8 cellular contexts compared by ENCODE assay signal in genomic region chrX:124217289-124218251, GRCh38.
DNase-seq lines count a peak whose midpoint lies in the region; ATAC-seq and TF ChIP-seq lines count a peak whose summit lies in the region.

No MANE protein-coding gene starts in this region.

- no peaks in the 10 kb centered on the region for H3K79me2 ChIP-seq in Karpas-422 (ENCODE audit: low read length)

- intact Hi-C loops in Right ventricle myocardium inferior (cut with DNase I), result loop anchor here (10.0 kb wide), 1 partner anchor 123 kb away; no protein-coding TSS in a partner anchor

- H3K36me3 Mint-ChIP-seq in stimulated activated naive B cell treated with anti-CD40 and anti-IgM and Interleukin-4, amounts not matched to agents 10 μg/mL and 1 μg/mL and 100 μg/mL, for 72 hours, result no peaks in the 10 kb centered on the region

- no peaks in the 10 kb centered on the region for H3K27me3 Mint-ChIP-seq in stimulated activated naive B cell treated with anti-CD40 and anti-IgM and Interleukin-4, amounts not matched to agents 10 μg/mL and 1 μg/mL and 100 μg/mL, for 72 hours

- H3K9me3 Mint-ChIP-seq in stimulated activated naive B cell treated with anti-CD40 and anti-IgM and Interleukin-4, amounts not matched to agents 10 μg/mL and 1 μg/mL and 100 μg/mL, for 72 hours, result peaks cover 0 to 4% of the 10 kb centered on the region in 2 donors

- no peaks in the 10 kb centered on the region for H4K20me1 ChIP-seq in Karpas-422 (ENCODE audit: insufficient read depth, low read depth, low read length)

- H3K36me3 ChIP-seq in right atrium auricular region (no peaks in the 10 kb centered on the region), Karpas-422 (ENCODE audit: insufficient read depth, low read length) (no peaks in the 10 kb centered on the region)

- H2AFZ ChIP-seq in Karpas-422 (ENCODE audit: low read length), result no peak overlapping the region

- no peaks in the 10 kb centered on the region for H3K9me3 ChIP-seq in right atrium auricular region
- no peaks in the 10 kb centered on the region for H3K9me3 ChIP-seq in Karpas-422 (ENCODE audit: low read length)

- peaks cover 31 to 57% of the 10 kb centered on the region in 2 donors for H3K4me1 Mint-ChIP-seq in stimulated activated naive B cell treated with anti-CD40 and anti-IgM and Interleukin-4, amounts not matched to agents 10 μg/mL and 1 μg/mL and 100 μg/mL, for 72 hours

- H3K4me3 Mint-ChIP-seq in stimulated activated naive B cell treated with anti-CD40 and anti-IgM and Interleukin-4, amounts not matched to agents 10 μg/mL and 1 μg/mL and 100 μg/mL, for 72 hours, result peak overlapping the region; percentile 11 to 73

- H3K27me3 ChIP-seq in right atrium auricular region (no peaks in the 10 kb centered on the region), Karpas-422 (ENCODE audit: low read length) (no peaks in the 10 kb centered on the region)

- H3K4me3 ChIP-seq in right atrium auricular region (no peak overlapping the region), Karpas-422 (ENCODE audit: low read length) (no peak overlapping the region)

- no peaks in the 10 kb centered on the region; the same call in 1 of the 2 replicates for H3K9me2 ChIP-seq in Karpas-422 (replicated peaks; ENCODE audit: insufficient read depth, low read length)

- H3K27ac ChIP-seq in right atrium auricular region, result peak overlapping the region in 1 of 2 donors; percentile 5
- no peak overlapping the region for H3K27ac ChIP-seq in Karpas-422 (ENCODE audit: low read length)

- no peak overlapping the region for H3K9ac ChIP-seq in Karpas-422 (ENCODE audit: low read length)

- H3K27ac Mint-ChIP-seq in stimulated activated naive B cell treated with anti-CD40 and anti-IgM and Interleukin-4, amounts not matched to agents 10 μg/mL and 1 μg/mL and 100 μg/mL, for 72 hours, result peak overlapping the region; percentile 72

- TF ChIP-seq CTCF in right atrium auricular region (IDR thresholded peaks at IDR 0.05), result no peak

- no peak overlapping the region for H3K4me2 ChIP-seq in Karpas-422 (ENCODE audit: low read depth, low read length, poor library complexity, severe bottlenecking)

- H3K4me1 ChIP-seq in right atrium auricular region, result no peaks in the 10 kb centered on the region
- H3K4me1 ChIP-seq in Karpas-422 (ENCODE audit: low read length), result peaks cover 3% of the 10 kb centered on the region

- DNase-seq in Right ventricle myocardium inferior (ENCODE audit: missing footprints), result peak; percentile 55
- no peak for DNase-seq in right atrium auricular region (ENCODE audit: low spot score)
- DNase-seq in OCI-M1 (lab: John Stamatoyannopoulos, UW), result peak; percentile 72
- peak; percentile 18 to 34 for DNase-seq in activated T-helper 1 cell treated with anti-CD3 and anti-CD28 coated beads, Interleukin-2, amount 50 U/mL, for 16 hours (ENCODE audit: low read depth in 1 of 2, low spot score in 1 of 2)
- DNase-seq in iPS-NIHi11 (ENCODE audit: low spot score), result peak; percentile 17
- DNase-seq in stimulated activated naive B cell treated with anti-CD40 and anti-IgM and Interleukin-4, amounts not matched to agents 10 μg/mL and 1 μg/mL and 100 μg/mL, for 72 hours, result peak; percentile 1
- no peak for DNase-seq in Karpas-422

- no peak for ATAC-seq in Right ventricle myocardium inferior
- peak; percentile 60 for ATAC-seq in HG03025 (IDR thresholded peaks at IDR 0.05; ENCODE audit: low FRiP score, unreplicated experiment)
- ATAC-seq in stimulated activated naive B cell treated with anti-CD40 and anti-IgM and Interleukin-4, amounts not matched to agents 10 μg/mL and 1 μg/mL and 100 μg/mL, for 72 hours (replicated peaks), result peak; percentile 60 to 77

Comparison
In these comparisons a context has a peak if more than half of its experiments do, and no peak if none do; other contexts are left out.
1. DNase-seq: peak in Right ventricle myocardium inferior (single experiment), OCI-M1 (single experiment), activated T-helper 1 cell treated with anti-CD3 and anti-CD28 coated beads, Interleukin-2, amount 50 U/mL, for 16 hours (2 of 2), iPS-NIHi11 (single experiment) and stimulated activated naive B cell treated with anti-CD40 and anti-IgM and Interleukin-4, amounts not matched to agents 10 μg/mL and 1 μg/mL and 100 μg/mL, for 72 hours (single experiment); none in right atrium auricular region (single experiment) and Karpas-422 (single experiment).